Comparison of ENCODE assay signal across 33 cellular contexts in genomic region chr6:29681811-29682210, GRCh38. TPM values are rescaled to one million over a fixed set of nuclear protein-coding genes. Genes with fewer than 3 reads are reported as not detected.
"Had no signal": no experiment of that assay in that cellular context is flagged by ENCODE, and none has a peak within 500 bp of the region (broad histone marks: within the 10 kb centered on the region; RNA-seq: fewer than 3 reads in every experiment).

No MANE protein-coding gene starts in this region.

- H3K4me1 Mint-ChIP-seq: brain had no signal

- H3K9me3 Mint-ChIP-seq: activated CD4-positive, alpha-beta T cell treated with anti-CD3 and anti-CD28 coated beads, Interleukin-2, amount 10 ng/mL, durations not matched to agents 24 days and 14 days; activated T-cell treated with anti-CD3 and anti-CD28 coated beads, Interleukin-2, amount 50 U/mL, for 72 hours; activated T-helper 17 cell treated with anti-CD3 and anti-CD28 coated beads, Interleukin-2, amount 50 U/mL, for 72 hours had no signal

- H3K36me3 Mint-ChIP-seq: activated CD4-positive, alpha-beta memory T cell treated with anti-CD3 and anti-CD28 coated beads for 36 hours; brain had no signal

- H3K27ac Mint-ChIP-seq: activated CD4-positive, alpha-beta memory T cell treated with anti-CD3 and anti-CD28 coated beads for 36 hours; activated CD4-positive, alpha-beta T cell treated with anti-CD3 and anti-CD28 coated beads, Interleukin-2, amount 10 ng/mL, durations not matched to agents 24 days and 14 days; activated T-cell treated with anti-CD3 and anti-CD28 coated beads, Interleukin-2, amount 50 U/mL, for 72 hours; activated T-helper 17 cell treated with anti-CD3 and anti-CD28 coated beads, Interleukin-2, amount 50 U/mL, for 72 hours; brain had no signal

- H3K4me3 ChIP-seq: adrenal gland had no signal

- DNase-seq: activated CD4-positive, alpha-beta memory T cell treated with anti-CD3 and anti-CD28 coated beads for 36 hours; activated CD4-positive, alpha-beta T cell treated with anti-CD3 and anti-CD28 coated beads, Interleukin-2, amount 10 ng/mL, durations not matched to agents 24 days and 14 days; activated effector memory CD4-positive, alpha-beta T cell treated with anti-CD3 and anti-CD28 coated beads, Interleukin-2, amount 50 U/mL, for 16 hours; activated naive CD4-positive, alpha-beta T cell; activated naive CD4-positive, alpha-beta T cell treated with anti-CD3 and anti-CD28 coated beads, Interleukin-2, amount 50 U/mL, for 16 hours; activated T-cell treated with anti-CD3 and anti-CD28 coated beads, Interleukin-2, amount 50 U/mL, for 1 hour; activated T-cell treated with anti-CD3 and anti-CD28 coated beads, Interleukin-2, amount 50 U/mL, for 72 hours; adrenal gland; anterior cingulate cortex; caudate nucleus; cerebellar nuclear complex; MM.1S; NCI-H1092 treated with DMSO at 0.1 percent for 48 hours; NCI-H1417; NCI-H146; NCI-H187; NCI-H2029 treated with DMSO at 0.1 percent for 48 hours; NCI-H2107; NCI-H2171; NCI-H446; NCI-H510A treated with DMSO at 0.1 percent for 48 hours; NCI-H526 treated with DMSO at 0.1 percent for 48 hours; NCI-H774; SW 1271; T-helper 1 cell; T-helper 2 cell; T-helper 9 cell had no signal

- H3K27me3 Mint-ChIP-seq: activated T-helper 17 cell treated with anti-CD3 and anti-CD28 coated beads, Interleukin-2, amount 50 U/mL, for 72 hours had no signal

- ATAC-seq: activated T-cell treated with anti-CD3 and anti-CD28 coated beads, Interleukin-2, amount 50 U/mL, for 72 hours; activated T-helper 17 cell treated with anti-CD3 and anti-CD28 coated beads, Interleukin-2, amount 50 U/mL, for 72 hours; Panc1; Right ventricle myocardium inferior had no signal

- H3K4me3 Mint-ChIP-seq: activated CD4-positive, alpha-beta memory T cell treated with anti-CD3 and anti-CD28 coated beads for 36 hours; brain had no signal

RNA-seq across cellular contexts. Expression of gene ZFP57, which starts 0.9 kb away (rescaled TPM):
- total RNA-seq: activated CD4-positive, alpha-beta memory T cell treated with anti-CD3 and anti-CD28 coated beads for 36 hours; Right ventricle myocardium inferior; RPMI7951 had no signal

RNA-seq across cellular contexts. Expression of gene MOG, which starts 24.9 kb away (rescaled TPM):
- total RNA-seq: activated CD4-positive, alpha-beta memory T cell treated with anti-CD3 and anti-CD28 coated beads for 36 hours; activated CD4-positive, alpha-beta T cell treated with anti-CD3 and anti-CD28 coated beads, Interleukin-2, amount 10 ng/mL, durations not matched to agents 24 days and 14 days; activated T-cell treated with anti-CD3 and anti-CD28 coated beads, Interleukin-2, amount 50 U/mL, for 72 hours; activated T-helper 17 cell treated with anti-CD3 and anti-CD28 coated beads, Interleukin-2, amount 50 U/mL, for 72 hours; adrenal gland; bronchial epithelial cell; RPMI7951 had no signal
